11 cellular contexts compared by ENCODE assay signal in genomic region chr7:117446220-117446815, GRCh38. TPM values are rescaled to one million over a fixed set of nuclear protein-coding genes. Genes with fewer than 3 reads are reported as not detected.
"Had no signal": no experiment of that assay in that cellular context is flagged by ENCODE, and none has a peak within 500 bp of the region (broad histone marks: within the 10 kb centered on the region; RNA-seq: fewer than 3 reads in every experiment).

No MANE protein-coding gene starts in this region.

- H3K4me3 ChIP-seq: GM23338 had no signal

- H3K27ac ChIP-seq: HL-60, KMS-11 had no signal

- DNase-seq: H9, HCEC 1CT, KBM-7 had no signal

- ATAC-seq: GM23338, HepG2 had no signal

- FAIRE-seq: H1, H54, HepG2 had no signal

RNA-seq across cellular contexts. Expression of gene ASZ1, which starts 19.0 kb away (rescaled TPM):
- total RNA-seq: GM23338, H1, H9, HepG2, HT1080 had no signal
- polyA plus RNA-seq: GM23338, H1, HepG2, IgD-negative memory B cell had no signal

RNA-seq across cellular contexts. Expression of gene CFTR, which starts 33.5 kb away (rescaled TPM):
- total RNA-seq: HepG2, HT1080 had no signal
- polyA plus RNA-seq: HepG2, IgD-negative memory B cell had no signal
